Comparison of ENCODE assay signal across 20 cellular contexts in the genomic region with DNA sequence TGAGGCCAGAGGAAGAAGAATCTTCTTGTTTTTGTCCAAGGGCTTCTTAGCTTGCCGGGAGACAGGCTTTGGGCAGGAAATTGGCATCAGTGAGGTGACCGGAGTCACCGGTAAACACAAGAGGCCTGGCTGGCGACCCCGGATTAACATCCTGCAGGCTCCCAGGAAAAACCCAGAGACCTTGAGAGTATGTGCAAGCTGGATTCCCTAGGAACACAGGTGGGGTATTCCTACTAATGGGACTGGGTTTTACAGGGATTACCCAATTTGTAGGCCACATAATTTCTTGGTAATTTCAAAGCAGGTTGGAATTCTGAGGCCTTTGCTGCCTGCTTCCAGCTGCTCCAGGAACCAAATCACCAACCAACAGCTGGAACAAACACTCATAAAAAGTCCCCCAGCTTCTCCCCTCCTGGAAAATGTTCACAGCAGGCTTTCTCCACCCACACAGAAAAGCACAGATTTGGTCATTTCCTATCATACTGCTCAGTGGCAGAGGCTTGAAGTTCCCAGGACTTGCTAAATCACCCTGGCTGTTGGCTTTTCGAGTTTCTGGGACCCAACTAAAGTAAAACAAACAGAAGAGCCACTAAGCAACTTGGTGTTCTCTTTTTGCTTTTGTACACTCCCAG.
DNase-seq lines count a peak whose midpoint lies in the region; ATAC-seq, FAIRE-seq and TF ChIP-seq lines count a peak whose summit lies in the region.
"Had no signal": no experiment of that assay in that cellular context is flagged by ENCODE, and none has a peak within 500 bp of the region (broad histone marks: within the 10 kb centered on the region; RNA-seq: fewer than 3 reads in every experiment).

No MANE protein-coding gene starts in this region.

- no TSS peak for BruUV-seq in HCT116 (replicated peaks; lab: Mats Ljungman, UMichigan)

- TF ChIP-seq EP300 in sigmoid colon (IDR thresholded peaks at IDR 0.05), result no peak

- H3K27me3 ChIP-seq in HCT116 (ENCODE audit: insufficient read depth, low read length) (peaks cover 10% of the 10 kb centered on the region), SU-DHL-6 (ENCODE audit: low read length) (no peaks in the 10 kb centered on the region), hepatocyte (no peaks in the 10 kb centered on the region), sigmoid colon (no peaks in the 10 kb centered on the region)
- H3K27me3 ChIP-seq: MG63 had no signal

- 74% methylated on average over 6 of the region's 6 CpGs for WGBS in hepatocyte (ENCODE audit: low lambda C conversion rate, missing lambda C conversion rate)
- 56 to 69% methylated on average over 6 of the region's 6 CpGs for WGBS in sigmoid colon, 2 donors

- H3K4me1 Mint-ChIP-seq in activated T-cell treated with anti-CD3 and anti-CD28 coated beads, Interleukin-2, amount 50 U/mL, for 72 hours (ENCODE audit: low read depth), result no peaks in the 10 kb centered on the region

- H3K36me3 ChIP-seq in HCT116 (ENCODE audit: control insufficient read depth in 1 of 2, insufficient read depth in 2 of 2, low read length in 2 of 2) (no peaks in the 10 kb centered on the region), SU-DHL-6 (ENCODE audit: low read length) (no peaks in the 10 kb centered on the region), hepatocyte (replicated peaks; ENCODE audit: insufficient read depth, low read depth) (no peaks in the 10 kb centered on the region), sigmoid colon (no peaks in the 10 kb centered on the region)
- H3K36me3 ChIP-seq: MG63 had no signal

- peaks cover 4 to 6% of the 10 kb centered on the region in 2 donors for H3K36me3 Mint-ChIP-seq in activated T-cell treated with anti-CD3 and anti-CD28 coated beads, Interleukin-2, amount 50 U/mL, for 72 hours (ENCODE audit: insufficient read depth in 2 of 2)

- no peaks in the 10 kb centered on the region for H3K9me3 ChIP-seq in HCT116 (ENCODE audit: control insufficient read depth in 1 of 2, insufficient read depth in 1 of 2, low read depth in 1 of 2, low read length in 2 of 2)
- H3K9me3 ChIP-seq in SU-DHL-6 (ENCODE audit: insufficient read depth, low read length), result no peaks in the 10 kb centered on the region
- no peaks in the 10 kb centered on the region for H3K9me3 ChIP-seq in hepatocyte (ENCODE audit: low read depth)
- no peaks in the 10 kb centered on the region for H3K9me3 ChIP-seq in sigmoid colon
- H3K9me3 ChIP-seq: MG63 had no signal

- H2AFZ ChIP-seq in HCT116 (ENCODE audit: low read depth, low read length, poor library complexity, severe bottlenecking) (no peak overlapping the region), SU-DHL-6 (ENCODE audit: low read depth, low read length, severe bottlenecking) (peak overlapping the region; percentile 25), hepatocyte (no peak overlapping the region)

- intact Hi-C loops in HCT116 (cut with micrococcal nuclease) (loop anchor here (2.0 kb wide), 1 partner anchor 363 kb away; no protein-coding TSS in a partner anchor), sigmoid colon (cut with DNase I) (loop anchor here (2.0 kb wide), 2 partner anchors 41 to 361 kb away; no protein-coding TSS in a partner anchor)

- TF ChIP-seq POLR2A in HCT116 (IDR thresholded peaks at IDR 0.05; ENCODE audit: borderline replicate concordance, extremely low read depth, insufficient read depth, insufficient read length) (no peak), sigmoid colon (IDR thresholded peaks at IDR 0.05) (no peak)

- TF ChIP-seq CTCF in HCT116 (IDR thresholded peaks at IDR 0.05 in 2 of 3, conservative IDR thresholded peaks at IDR 0.05 in 1 of 3; ENCODE audit: borderline replicate concordance in 1 of 3, insufficient read depth in 1 of 3, low read depth in 2 of 3, low read length in 2 of 3), result no peak
- TF ChIP-seq CTCF in SU-DHL-6 (IDR thresholded peaks at IDR 0.05; ENCODE audit: insufficient read depth, low read length, poor library complexity, severe bottlenecking), result no peak
- no peak for TF ChIP-seq CTCF in hepatocyte (IDR thresholded peaks at IDR 0.05; ENCODE audit: poor library complexity)
- no peak for TF ChIP-seq CTCF in sigmoid colon (IDR thresholded peaks at IDR 0.05)
- TF ChIP-seq CTCF in D721Med (IDR thresholded peaks at IDR 0.05; ENCODE audit: insufficient read depth, missing control alignments), result no peak

- H3K9me2 ChIP-seq in HCT116 (ENCODE audit: insufficient read depth) (no peaks in the 10 kb centered on the region), SU-DHL-6 (replicated peaks; ENCODE audit: insufficient read depth, low read length) (no peaks in the 10 kb centered on the region), hepatocyte (replicated peaks; ENCODE audit: insufficient read depth) (no peaks in the 10 kb centered on the region)

- peak overlapping the region in 1 of 2 experiments; percentile 53; a peak in 3 of 4 replicates for H3K4me3 ChIP-seq in HCT116 (replicated peaks in 1 of 2; ENCODE audit: low read depth in 1 of 2, low read length in 2 of 2)
- H3K4me3 ChIP-seq in SU-DHL-6 (ENCODE audit: insufficient read depth, low read length, poor library complexity, severe bottlenecking), result no peak overlapping the region
- no peak overlapping the region for H3K4me3 ChIP-seq in hepatocyte
- H3K4me3 ChIP-seq in sigmoid colon, result no peak overlapping the region
- H3K4me3 ChIP-seq: A549, MG63 had no signal

- H3K27ac Mint-ChIP-seq in activated T-cell treated with anti-CD3 and anti-CD28 coated beads, Interleukin-2, amount 50 U/mL, for 72 hours, result no peak overlapping the region

- H4K20me1 ChIP-seq in HCT116 (ENCODE audit: insufficient read depth), result no peaks in the 10 kb centered on the region
- H4K20me1 ChIP-seq in SU-DHL-6 (ENCODE audit: low read depth, low read length), result no peaks in the 10 kb centered on the region
- H4K20me1 ChIP-seq in hepatocyte (ENCODE audit: insufficient read depth, poor library complexity, severe bottlenecking), result no peaks in the 10 kb centered on the region

- CTCF ChIA-PET in HCT116 (lab: Charles Lee), result interaction anchor here (1.1 to 2.5 kb wide), 2 partner anchors 95 to 360 kb away, joined by 3 to 12 read pairs; no protein-coding TSS in a partner anchor

- peaks cover 8% of the 10 kb centered on the region for H3K27me3 Mint-ChIP-seq in activated T-cell treated with anti-CD3 and anti-CD28 coated beads, Interleukin-2, amount 50 U/mL, for 72 hours (ENCODE audit: low read depth)

- H3K4me1 ChIP-seq in HCT116 (ENCODE audit: control insufficient read depth in 1 of 2, insufficient read depth in 2 of 2, low read length in 2 of 2) (peaks cover 0 to 13% of the 10 kb centered on the region in 2 experiments; a peak in 1 of 4 replicates), hepatocyte (ENCODE audit: insufficient read depth) (no peaks in the 10 kb centered on the region), sigmoid colon (peaks cover 0 to 60% (median 27%) of the 10 kb centered on the region in 4 donors)
- H3K4me1 ChIP-seq: A549 had no signal

- H3F3A ChIP-seq in SU-DHL-6 (ENCODE audit: insufficient read depth), result no peaks in the 10 kb centered on the region

- no peak for ATAC-seq in HCT116
- ATAC-seq in activated T-cell treated with anti-CD3 and anti-CD28 coated beads, Interleukin-2, amount 50 U/mL, for 72 hours (replicated peaks in 1 of 2), result no peak
- ATAC-seq in HG03571 (IDR thresholded peaks at IDR 0.05; ENCODE audit: unreplicated experiment), result no peak
- ATAC-seq: A549, HepG2, Panc1, Right ventricle myocardium inferior had no signal

- no peak for DNase-seq in HCT116 (ENCODE audit: low read depth, low spot score)
- DNase-seq in hepatocyte (ENCODE audit: low spot score), result peak; percentile 29
- DNase-seq in sigmoid colon, result no peak
- no peak for DNase-seq in activated T-cell treated with anti-CD3 and anti-CD28 coated beads, Interleukin-2, amount 50 U/mL, for 72 hours
- DNase-seq in D721Med (ENCODE audit: insufficient read length, low spot score), result no peak
- no peak for DNase-seq in putamen (ENCODE audit: low spot score)
- DNase-seq: GOT3, MG63, NCI-H1092, NCI-H146, NCI-H2081, NCI-H510A treated with DMSO at 0.1 percent for 48 hours had no signal

- no peak for TF ChIP-seq RAD21 in HCT116 (IDR thresholded peaks at IDR 0.05; ENCODE audit: low read depth)

- H3K79me2 ChIP-seq in HCT116 (ENCODE audit: insufficient read depth, low read length) (no peaks in the 10 kb centered on the region), SU-DHL-6 (ENCODE audit: insufficient read depth, low read length) (no peaks in the 10 kb centered on the region), hepatocyte (no peaks in the 10 kb centered on the region)

- RAD21 ChIA-PET in HCT116 (lab: Charles Lee; ENCODE audit: low non-redundant PET in 1 of 2, low total read pairs in 2 of 2, uncharacterized antibody in 2 of 2, unreplicated experiment in 2 of 2), result no interaction called here

- H3K4me2 ChIP-seq in HCT116 (ENCODE audit: low read length) (peak overlapping the region; percentile 61), SU-DHL-6 (ENCODE audit: low read depth, low read length, poor library complexity, severe bottlenecking) (no peak overlapping the region), hepatocyte (no peak overlapping the region)
- H3K4me2 ChIP-seq: A549, KMS-11 had no signal

- 0 out of 2 replicates have a peak overlapping the region, but pooled peaks have one; percentile 37 for H3K9ac ChIP-seq in HCT116 (ENCODE audit: low read length)
- no peak overlapping the region for H3K9ac ChIP-seq in SU-DHL-6 (ENCODE audit: low read length)
- H3K9ac ChIP-seq: KMS-11 had no signal

- no peak overlapping the region for H3K27ac ChIP-seq in HCT116 (ENCODE audit: low read depth, low read length)
- no peak overlapping the region for H3K27ac ChIP-seq in SU-DHL-6 (ENCODE audit: low read depth, low read length)
- H3K27ac ChIP-seq in hepatocyte, result peak overlapping the region; percentile 74
- peak overlapping the region in 3 of 4 donors; percentile 87 to 90 (median 89) for H3K27ac ChIP-seq in sigmoid colon
- H3K27ac ChIP-seq: A549, C4-2B, KMS-11 had no signal

- H3K9me3 Mint-ChIP-seq in activated T-cell treated with anti-CD3 and anti-CD28 coated beads, Interleukin-2, amount 50 U/mL, for 72 hours, result peaks cover 1 to 7% of the 10 kb centered on the region in 2 donors

- no peak for FAIRE-seq in D721Med (lab: Jason Lieb, UNC)
- FAIRE-seq: A549, HepG2 had no signal

- POLR2A ChIA-PET in HCT116 (lab: Charles Lee), result interaction anchor here (1.3 kb wide), 1 partner anchor 360 kb away, joined by 3 read pairs; no protein-coding TSS in a partner anchor

- no peak overlapping the region for H3K4me3 Mint-ChIP-seq in activated T-cell treated with anti-CD3 and anti-CD28 coated beads, Interleukin-2, amount 50 U/mL, for 72 hours

TF ChIP-seq in HCT116, 20 proteins besides CTCF, POLR2A, EP300 and RAD21 (continues in another document):
- TF ChIP-seq SRF (IDR thresholded peaks at IDR 0.05; ENCODE audit: low read depth) (no peak), TCF7L2 (IDR thresholded peaks at IDR 0.05; ENCODE audit: borderline replicate concordance, extremely low read depth, insufficient read depth, insufficient read length) (no peak), ELF1 (IDR thresholded peaks at IDR 0.05; ENCODE audit: borderline replicate concordance, low read depth) (no peak), EZH2 (IDR thresholded peaks at IDR 0.05) (no peak), EZH2phosphoT487 (IDR thresholded peaks at IDR 0.05; ENCODE audit: borderline replicate concordance) (no peak), ZNF274 (IDR thresholded peaks at IDR 0.05; ENCODE audit: low read depth, low read length) (no peak), SP1 (IDR thresholded peaks at IDR 0.05; ENCODE audit: low read depth) (no peak), JUND (IDR thresholded peaks at IDR 0.05) (no peak), CBX3 (IDR thresholded peaks at IDR 0.05; ENCODE audit: low read depth) (no peak)

Comparison
In these comparisons a context has a peak if more than half of its experiments do, and no peak if none do; other contexts are left out.
1. H3K27ac ChIP-seq: peak in hepatocyte (single experiment) and sigmoid colon (3 of 4); none in HCT116 (single experiment) and SU-DHL-6 (single experiment).